ENCODE assay signal across 16 cellular contexts in the genomic region with DNA sequence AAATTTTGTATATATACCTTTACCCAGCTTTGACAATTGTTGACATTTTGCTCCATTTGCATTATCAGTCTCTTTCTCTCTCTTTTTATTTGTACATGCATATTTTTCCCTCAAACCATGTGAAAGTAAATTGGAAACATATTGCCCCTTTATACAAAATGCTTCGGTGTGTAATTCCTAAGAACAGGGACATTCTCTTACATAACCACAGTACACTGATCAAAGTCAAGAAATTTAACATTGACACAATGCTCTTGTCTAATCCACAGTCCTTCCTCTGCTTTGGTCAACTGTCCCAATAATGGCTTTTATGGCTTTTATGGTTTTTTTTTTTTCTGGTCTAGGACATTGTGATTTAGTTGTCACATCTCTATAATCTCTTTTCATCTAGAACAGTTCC.
"Had no signal": no experiment of that assay in that cellular context is flagged by ENCODE, and none has a peak within 500 bp of the region (broad histone marks: within the 10 kb centered on the region; RNA-seq: fewer than 3 reads in every experiment).

No MANE protein-coding gene starts in this region.

- H3K9me3 Mint-ChIP-seq: immature natural killer cell had no signal

- H3K36me3 Mint-ChIP-seq: neural progenitor cell had no signal

- H3K27me3 Mint-ChIP-seq: activated CD8-positive, alpha-beta memory T cell treated with anti-CD3 and anti-CD28 coated beads, Interleukin-2, amount 10 ng/mL, durations not matched to agents 7 days and 5 days; activated naive CD8-positive, alpha-beta T cell treated with anti-CD3 and anti-CD28 coated beads, Interleukin-2, amount 10 ng/mL, durations not matched to agents 7 days and 5 days had no signal

- H3K4me2 ChIP-seq: neural progenitor cell had no signal

- H3K9me3 ChIP-seq: gastrocnemius medialis, heart left ventricle, ovary, sigmoid colon, spleen had no signal

- H3K4me3 ChIP-seq: gastrocnemius medialis, heart left ventricle, lung, neural progenitor cell, ovary, sigmoid colon, spleen had no signal

- ATAC-seq: activated CD8-positive, alpha-beta memory T cell treated with anti-CD3 and anti-CD28 coated beads, Interleukin-2, amount 10 ng/mL, durations not matched to agents 7 days and 5 days; gastrocnemius medialis; heart left ventricle had no signal

- H2AFZ ChIP-seq: neural progenitor cell had no signal

- H3K27ac Mint-ChIP-seq: activated CD8-positive, alpha-beta memory T cell treated with anti-CD3 and anti-CD28 coated beads, Interleukin-2, amount 10 ng/mL, durations not matched to agents 7 days and 5 days; activated naive CD8-positive, alpha-beta T cell treated with anti-CD3 and anti-CD28 coated beads, Interleukin-2, amount 10 ng/mL, durations not matched to agents 7 days and 5 days; immature natural killer cell; neural progenitor cell had no signal

- H3K4me3 Mint-ChIP-seq: activated CD8-positive, alpha-beta memory T cell treated with anti-CD3 and anti-CD28 coated beads, Interleukin-2, amount 10 ng/mL, durations not matched to agents 7 days and 5 days; activated naive CD8-positive, alpha-beta T cell treated with anti-CD3 and anti-CD28 coated beads, Interleukin-2, amount 10 ng/mL, durations not matched to agents 7 days and 5 days; immature natural killer cell; neural progenitor cell had no signal

- H3K4me1 ChIP-seq: gastrocnemius medialis, neural progenitor cell, sigmoid colon had no signal

- H3K9ac ChIP-seq: neural progenitor cell had no signal

- H3K27me3 ChIP-seq: gastrocnemius medialis, heart left ventricle, neural progenitor cell, ovary, sigmoid colon, spleen had no signal

- DNase-seq: activated CD4-positive, CD25-positive, alpha-beta regulatory T cell; activated CD8-positive, alpha-beta memory T cell treated with anti-CD3 and anti-CD28 coated beads, Interleukin-2, amount 10 ng/mL, durations not matched to agents 7 days and 5 days; activated gamma-delta T cell treated with Interleukin-2 at 50 U/mL for 16 hours; activated naive CD8-positive, alpha-beta T cell treated with anti-CD3 and anti-CD28 coated beads, Interleukin-2, amount 10 ng/mL, durations not matched to agents 7 days and 5 days; activated T-cell treated with anti-CD3 and anti-CD28 coated beads, Interleukin-2, amount 50 U/mL, for 1 hour; anterior cingulate cortex; cerebellar nuclear complex; gastrocnemius medialis; heart left ventricle; immature natural killer cell; midbrain; ovary; sigmoid colon; spleen had no signal

- H3K36me3 ChIP-seq: gastrocnemius medialis, heart left ventricle, neural progenitor cell, ovary, sigmoid colon, spleen had no signal

- H3K27ac ChIP-seq: gastrocnemius medialis, heart left ventricle, neural progenitor cell, ovary, sigmoid colon, spleen had no signal
